Comparison of ENCODE assay signal across 17 cellular contexts in the genomic region with DNA sequence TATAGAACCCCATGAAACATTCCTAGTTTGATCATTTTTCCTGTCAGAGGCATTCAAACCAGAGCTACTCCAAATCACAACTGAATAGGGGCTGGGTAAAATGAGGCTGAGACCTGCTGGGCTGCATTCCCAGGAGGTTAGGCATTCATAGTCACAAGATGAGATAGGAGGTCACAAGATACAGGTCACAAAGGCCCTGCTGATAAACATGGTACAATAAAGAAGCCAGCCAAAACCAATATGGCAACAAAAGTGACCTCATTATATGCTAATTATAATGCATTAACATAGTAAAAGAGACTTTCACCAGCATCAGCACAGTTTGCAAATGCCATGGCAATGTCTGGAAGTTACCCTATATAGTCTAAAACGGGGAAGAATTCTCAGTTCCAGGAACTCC. TPM values are rescaled to one million over a fixed set of nuclear protein-coding genes. Genes with fewer than 3 reads are reported as not detected.
"Had no signal": no experiment of that assay in that cellular context is flagged by ENCODE, and none has a peak within 500 bp of the region (broad histone marks: within the 10 kb centered on the region; RNA-seq: fewer than 3 reads in every experiment).

No MANE protein-coding gene starts in this region.

- H2AFZ ChIP-seq: neural progenitor cell, parathyroid adenoma had no signal

- H3K36me3 ChIP-seq: esophagus muscularis mucosa, neural progenitor cell, uterus had no signal

- H3K9me3 ChIP-seq: esophagus muscularis mucosa, testis, uterus had no signal

- H3K36me3 Mint-ChIP-seq: activated CD4-positive, alpha-beta memory T cell treated with anti-CD3 and anti-CD28 coated beads for 36 hours; activated naive CD8-positive, alpha-beta T cell treated with anti-CD3 and anti-CD28 coated beads for 36 hours; neural progenitor cell had no signal

- H3K4me3 ChIP-seq: dorsolateral prefrontal cortex, esophagus muscularis mucosa, neural progenitor cell, testis, uterus had no signal

- H3K9me3 Mint-ChIP-seq: activated CD4-positive, alpha-beta memory T cell treated with anti-CD3 and anti-CD28 coated beads for 36 hours had no signal

- DNase-seq: activated CD4-positive, alpha-beta memory T cell treated with anti-CD3 and anti-CD28 coated beads for 36 hours; activated gamma-delta T cell; activated naive CD8-positive, alpha-beta T cell treated with anti-CD3 and anti-CD28 coated beads for 36 hours; activated T-cell treated with anti-CD3 and anti-CD28 coated beads, Interleukin-2, amount 50 U/mL, for 4 hours; anterior cingulate cortex; dorsolateral prefrontal cortex; kidney; left ventricle myocardium superior; retina; stimulated activated CD4-positive, alpha-beta T cell treated with anti-CD3 and anti-CD28 coated beads, Interleukin-15, amount 100 ng/mL, for 24 hours; stimulated activated CD4-positive, alpha-beta T cell treated with anti-CD3 and anti-CD28 coated beads, Interleukin-4, amount 100 ng/mL, for 24 hours; testis; uterus had no signal

- H3K27me3 Mint-ChIP-seq: activated CD4-positive, alpha-beta memory T cell treated with anti-CD3 and anti-CD28 coated beads for 36 hours; activated naive CD8-positive, alpha-beta T cell treated with anti-CD3 and anti-CD28 coated beads for 36 hours; stimulated activated naive CD8-positive, alpha-beta T cell treated with anti-CD3 and anti-CD28 coated beads, Interleukin-15, Interleukin-2, amounts not matched to agents 100 ng/mL and 50 ng/mL, for 24 hours had no signal

- H3K4me3 Mint-ChIP-seq: activated CD4-positive, alpha-beta memory T cell treated with anti-CD3 and anti-CD28 coated beads for 36 hours; activated naive CD8-positive, alpha-beta T cell treated with anti-CD3 and anti-CD28 coated beads for 36 hours; activated T-cell treated with anti-CD3 and anti-CD28 coated beads, Interleukin-2, amount 50 U/mL, for 4 hours; neural progenitor cell; stimulated activated naive CD8-positive, alpha-beta T cell treated with anti-CD3 and anti-CD28 coated beads, Interleukin-15, Interleukin-2, amounts not matched to agents 100 ng/mL and 50 ng/mL, for 24 hours had no signal

- ATAC-seq: activated T-cell treated with anti-CD3 and anti-CD28 coated beads, Interleukin-2, amount 50 U/mL, for 4 hours; left ventricle myocardium superior had no signal

- H3K4me1 ChIP-seq: esophagus muscularis mucosa, parathyroid adenoma, testis, uterus had no signal

- H3K27ac Mint-ChIP-seq: activated CD4-positive, alpha-beta memory T cell treated with anti-CD3 and anti-CD28 coated beads for 36 hours; activated naive CD8-positive, alpha-beta T cell treated with anti-CD3 and anti-CD28 coated beads for 36 hours; neural progenitor cell; stimulated activated naive CD8-positive, alpha-beta T cell treated with anti-CD3 and anti-CD28 coated beads, Interleukin-15, Interleukin-2, amounts not matched to agents 100 ng/mL and 50 ng/mL, for 24 hours had no signal

- H3K27me3 ChIP-seq: esophagus muscularis mucosa, neural progenitor cell, testis, uterus had no signal

- H3K27ac ChIP-seq: dorsolateral prefrontal cortex, esophagus muscularis mucosa, neural progenitor cell, parathyroid adenoma, testis, uterus had no signal

- H3K79me2 ChIP-seq: parathyroid adenoma had no signal

- H3K4me2 ChIP-seq: neural progenitor cell had no signal

- H3K9ac ChIP-seq: neural progenitor cell, parathyroid adenoma had no signal

- H3K4me1 Mint-ChIP-seq: activated naive CD8-positive, alpha-beta T cell treated with anti-CD3 and anti-CD28 coated beads for 36 hours; neural progenitor cell had no signal

RNA-seq across cellular contexts. Expression of a gene that starts 37.4 kb away (rescaled TPM):
- total RNA-seq: activated naive CD8-positive, alpha-beta T cell treated with anti-CD3 and anti-CD28 coated beads for 36 hours had no signal
